1 cellular context compared by ENCODE assay signal in the genomic region with DNA sequence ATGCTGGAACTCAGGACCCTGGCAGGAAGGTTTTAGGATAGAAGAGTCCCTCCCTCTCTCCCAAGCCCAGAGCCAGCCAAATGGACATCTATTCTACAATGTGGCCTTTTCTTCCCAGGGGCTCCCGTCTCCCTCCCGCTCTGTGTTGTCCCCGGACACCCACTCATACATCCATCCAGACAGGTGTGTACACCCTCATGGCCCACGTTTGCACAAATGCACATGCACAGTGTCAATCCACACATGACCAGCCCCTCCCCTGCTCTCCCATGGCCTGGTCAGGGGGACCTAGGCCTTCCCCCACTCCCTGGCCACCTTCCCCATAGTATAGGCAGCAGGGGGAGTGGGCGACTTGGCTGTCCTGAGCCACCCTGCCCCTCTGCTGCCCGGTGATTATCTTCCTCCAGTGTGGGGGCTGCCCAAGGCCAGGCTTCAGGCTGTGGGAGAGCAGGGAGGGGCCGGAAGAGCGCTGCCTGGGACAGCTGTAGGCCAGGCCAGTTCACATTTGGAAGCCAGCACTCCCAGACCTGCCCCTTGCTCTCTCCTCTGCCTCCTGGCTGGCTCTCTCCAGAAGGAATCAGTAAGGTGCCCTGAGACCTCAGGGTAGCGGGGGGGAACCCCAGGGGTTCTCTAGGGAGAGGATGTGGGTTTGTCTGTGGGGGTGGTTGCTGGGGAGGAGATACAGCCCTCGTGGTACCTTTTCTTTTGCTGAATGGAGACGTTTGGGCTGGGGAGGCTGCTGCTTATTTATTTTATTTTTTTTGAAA.
TF ChIP-seq lines count a peak whose summit lies in the region.

No MANE protein-coding gene starts in this region.

TF ChIP-seq in GM12878, 131 proteins besides CTCF, POLR2A, EP300 and RAD21 (continued from another document and continues in another):
- TF ChIP-seq ATF7 (IDR thresholded peaks at IDR 0.05; ENCODE audit: low read depth), result peak; percentile 67
- no peak for TF ChIP-seq ZSCAN29 (IDR thresholded peaks at IDR 0.05)
- TF ChIP-seq RFX5 (IDR thresholded peaks at IDR 0.05; ENCODE audit: low read depth, low read length), result no peak
- TF ChIP-seq NRF1 (conservative IDR thresholded peaks at IDR 0.05; ENCODE audit: low read depth, low read length), result no peak
- no peak for TF ChIP-seq ZNF274 (IDR thresholded peaks at IDR 0.05; ENCODE audit: insufficient read depth, insufficient read length)
- TF ChIP-seq CHD4 (IDR thresholded peaks at IDR 0.05), result no peak
- TF ChIP-seq FOXK2 (IDR thresholded peaks at IDR 0.05), result no peak
- 0 out of 2 replicates have a peak, but pooled peaks have one; percentile 46 for TF ChIP-seq BACH1 (IDR thresholded peaks at IDR 0.05; ENCODE audit: borderline replicate concordance)
- no peak for TF ChIP-seq ESRRA (IDR thresholded peaks at IDR 0.05; ENCODE audit: low read length)
- TF ChIP-seq SMAD5 (IDR thresholded peaks at IDR 0.05; ENCODE audit: low read depth), result no peak
- no peak for TF ChIP-seq RUNX3 (IDR thresholded peaks at IDR 0.05; ENCODE audit: low read length)
- TF ChIP-seq, protein P1, sequence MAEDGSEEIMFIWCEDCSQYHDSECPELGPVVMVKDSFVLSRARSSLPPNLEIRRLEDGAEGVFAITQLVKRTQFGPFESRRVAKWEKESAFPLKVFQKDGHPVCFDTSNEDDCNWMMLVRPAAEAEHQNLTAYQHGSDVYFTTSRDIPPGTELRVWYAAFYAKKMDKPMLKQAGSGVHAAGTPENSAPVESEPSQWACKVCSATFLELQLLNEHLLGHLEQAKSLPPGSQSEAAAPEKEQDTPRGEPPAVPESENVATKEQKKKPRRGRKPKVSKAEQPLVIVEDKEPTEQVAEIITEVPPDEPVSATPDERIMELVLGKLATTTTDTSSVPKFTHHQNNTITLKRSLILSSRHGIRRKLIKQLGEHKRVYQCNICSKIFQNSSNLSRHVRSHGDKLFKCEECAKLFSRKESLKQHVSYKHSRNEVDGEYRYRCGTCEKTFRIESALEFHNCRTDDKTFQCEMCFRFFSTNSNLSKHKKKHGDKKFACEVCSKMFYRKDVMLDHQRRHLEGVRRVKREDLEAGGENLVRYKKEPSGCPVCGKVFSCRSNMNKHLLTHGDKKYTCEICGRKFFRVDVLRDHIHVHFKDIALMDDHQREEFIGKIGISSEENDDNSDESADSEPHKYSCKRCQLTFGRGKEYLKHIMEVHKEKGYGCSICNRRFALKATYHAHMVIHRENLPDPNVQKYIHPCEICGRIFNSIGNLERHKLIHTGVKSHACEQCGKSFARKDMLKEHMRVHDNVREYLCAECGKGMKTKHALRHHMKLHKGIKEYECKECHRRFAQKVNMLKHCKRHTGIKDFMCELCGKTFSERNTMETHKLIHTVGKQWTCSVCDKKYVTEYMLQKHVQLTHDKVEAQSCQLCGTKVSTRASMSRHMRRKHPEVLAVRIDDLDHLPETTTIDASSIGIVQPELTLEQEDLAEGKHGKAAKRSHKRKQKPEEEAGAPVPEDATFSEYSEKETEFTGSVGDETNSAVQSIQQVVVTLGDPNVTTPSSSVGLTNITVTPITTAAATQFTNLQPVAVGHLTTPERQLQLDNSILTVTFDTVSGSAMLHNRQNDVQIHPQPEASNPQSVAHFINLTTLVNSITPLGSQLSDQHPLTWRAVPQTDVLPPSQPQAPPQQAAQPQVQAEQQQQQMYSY (CRISPR knock-in tag; IDR thresholded peaks at IDR 0.05), result no peak
- no peak for TF ChIP-seq YY1 (IDR thresholded peaks at IDR 0.05; ENCODE audit: low read depth, low read length)
- TF ChIP-seq CREB1 (IDR thresholded peaks at IDR 0.05; ENCODE audit: low read depth), result no peak
- no peak for TF ChIP-seq SRF (IDR thresholded peaks at IDR 0.05; ENCODE audit: low read depth in 2 of 2, low read length in 2 of 2)
- TF ChIP-seq RCOR1 (conservative IDR thresholded peaks at IDR 0.05; ENCODE audit: low read depth, low read length), result no peak
- peak; percentile 38 for TF ChIP-seq MYC (IDR thresholded peaks at IDR 0.05; ENCODE audit: insufficient read depth, insufficient read length, insufficient replicate concordance, low read length, severe bottlenecking)
- TF ChIP-seq, protein P2, sequence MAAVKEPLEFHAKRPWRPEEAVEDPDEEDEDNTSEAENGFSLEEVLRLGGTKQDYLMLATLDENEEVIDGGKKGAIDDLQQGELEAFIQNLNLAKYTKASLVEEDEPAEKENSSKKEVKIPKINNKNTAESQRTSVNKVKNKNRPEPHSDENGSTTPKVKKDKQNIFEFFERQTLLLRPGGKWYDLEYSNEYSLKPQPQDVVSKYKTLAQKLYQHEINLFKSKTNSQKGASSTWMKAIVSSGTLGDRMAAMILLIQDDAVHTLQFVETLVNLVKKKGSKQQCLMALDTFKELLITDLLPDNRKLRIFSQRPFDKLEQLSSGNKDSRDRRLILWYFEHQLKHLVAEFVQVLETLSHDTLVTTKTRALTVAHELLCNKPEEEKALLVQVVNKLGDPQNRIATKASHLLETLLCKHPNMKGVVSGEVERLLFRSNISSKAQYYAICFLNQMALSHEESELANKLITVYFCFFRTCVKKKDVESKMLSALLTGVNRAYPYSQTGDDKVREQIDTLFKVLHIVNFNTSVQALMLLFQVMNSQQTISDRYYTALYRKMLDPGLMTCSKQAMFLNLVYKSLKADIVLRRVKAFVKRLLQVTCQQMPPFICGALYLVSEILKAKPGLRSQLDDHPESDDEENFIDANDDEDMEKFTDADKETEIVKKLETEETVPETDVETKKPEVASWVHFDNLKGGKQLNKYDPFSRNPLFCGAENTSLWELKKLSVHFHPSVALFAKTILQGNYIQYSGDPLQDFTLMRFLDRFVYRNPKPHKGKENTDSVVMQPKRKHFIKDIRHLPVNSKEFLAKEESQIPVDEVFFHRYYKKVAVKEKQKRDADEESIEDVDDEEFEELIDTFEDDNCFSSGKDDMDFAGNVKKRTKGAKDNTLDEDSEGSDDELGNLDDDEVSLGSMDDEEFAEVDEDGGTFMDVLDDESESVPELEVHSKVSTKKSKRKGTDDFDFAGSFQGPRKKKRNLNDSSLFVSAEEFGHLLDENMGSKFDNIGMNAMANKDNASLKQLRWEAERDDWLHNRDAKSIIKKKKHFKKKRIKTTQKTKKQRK (IDR thresholded peaks at IDR 0.05; ENCODE audit: low read depth, low read length), result no peak
- 0 out of 2 replicates have a peak, but pooled peaks have one; percentile 8 for TF ChIP-seq TCF3 (IDR thresholded peaks at IDR 0.05; ENCODE audit: borderline replicate concordance, insufficient read depth, low read depth, low read length)
- TF ChIP-seq ZNF207 (IDR thresholded peaks at IDR 0.05; ENCODE audit: borderline replicate concordance), result no peak
- no peak for TF ChIP-seq ASH2L (IDR thresholded peaks at IDR 0.05; ENCODE audit: borderline replicate concordance, low read depth)
- no peak for TF ChIP-seq STAT1 (conservative IDR thresholded peaks at IDR 0.05)
- TF ChIP-seq, protein P3, sequence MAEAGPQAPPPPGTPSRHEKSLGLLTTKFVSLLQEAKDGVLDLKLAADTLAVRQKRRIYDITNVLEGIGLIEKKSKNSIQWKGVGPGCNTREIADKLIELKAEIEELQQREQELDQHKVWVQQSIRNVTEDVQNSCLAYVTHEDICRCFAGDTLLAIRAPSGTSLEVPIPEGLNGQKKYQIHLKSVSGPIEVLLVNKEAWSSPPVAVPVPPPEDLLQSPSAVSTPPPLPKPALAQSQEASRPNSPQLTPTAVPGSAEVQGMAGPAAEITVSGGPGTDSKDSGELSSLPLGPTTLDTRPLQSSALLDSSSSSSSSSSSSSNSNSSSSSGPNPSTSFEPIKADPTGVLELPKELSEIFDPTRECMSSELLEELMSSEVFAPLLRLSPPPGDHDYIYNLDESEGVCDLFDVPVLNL (IDR thresholded peaks at IDR 0.05; ENCODE audit: low read depth, low read length), result no peak
- TF ChIP-seq ETV6 (conservative IDR thresholded peaks at IDR 0.05 in 1 of 2, IDR thresholded peaks at IDR 0.05 in 1 of 2; ENCODE audit: borderline replicate concordance in 1 of 2, low read depth in 1 of 2), result no peak
- TF ChIP-seq TCF12 (IDR thresholded peaks at IDR 0.05; ENCODE audit: low read depth, low read length), result peak; percentile 70; the same call in 1 of the 2 replicates
- TF ChIP-seq RBBP5 (conservative IDR thresholded peaks at IDR 0.05), result no peak
- no peak for TF ChIP-seq HDAC6 (IDR thresholded peaks at IDR 0.05; ENCODE audit: unreplicated experiment)
- TF ChIP-seq, protein P4, sequence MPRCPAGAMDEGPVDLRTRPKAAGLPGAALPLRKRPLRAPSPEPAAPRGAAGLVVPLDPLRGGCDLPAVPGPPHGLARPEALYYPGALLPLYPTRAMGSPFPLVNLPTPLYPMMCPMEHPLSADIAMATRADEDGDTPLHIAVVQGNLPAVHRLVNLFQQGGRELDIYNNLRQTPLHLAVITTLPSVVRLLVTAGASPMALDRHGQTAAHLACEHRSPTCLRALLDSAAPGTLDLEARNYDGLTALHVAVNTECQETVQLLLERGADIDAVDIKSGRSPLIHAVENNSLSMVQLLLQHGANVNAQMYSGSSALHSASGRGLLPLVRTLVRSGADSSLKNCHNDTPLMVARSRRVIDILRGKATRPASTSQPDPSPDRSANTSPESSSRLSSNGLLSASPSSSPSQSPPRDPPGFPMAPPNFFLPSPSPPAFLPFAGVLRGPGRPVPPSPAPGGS (IDR thresholded peaks at IDR 0.05; ENCODE audit: borderline replicate concordance, insufficient read depth, low read depth, low read length, poor library complexity, severe bottlenecking), result peak; percentile 65
- no peak for TF ChIP-seq MEF2A (IDR thresholded peaks at IDR 0.05; ENCODE audit: insufficient read depth, low read depth, low read length)
- TF ChIP-seq WRNIP1 (IDR thresholded peaks at IDR 0.05; ENCODE audit: borderline replicate concordance, low read depth, low read length), result no peak
- TF ChIP-seq SMAD1 (IDR thresholded peaks at IDR 0.05; ENCODE audit: low read depth, partially characterized antibody), result no peak
- TF ChIP-seq, protein P5, sequence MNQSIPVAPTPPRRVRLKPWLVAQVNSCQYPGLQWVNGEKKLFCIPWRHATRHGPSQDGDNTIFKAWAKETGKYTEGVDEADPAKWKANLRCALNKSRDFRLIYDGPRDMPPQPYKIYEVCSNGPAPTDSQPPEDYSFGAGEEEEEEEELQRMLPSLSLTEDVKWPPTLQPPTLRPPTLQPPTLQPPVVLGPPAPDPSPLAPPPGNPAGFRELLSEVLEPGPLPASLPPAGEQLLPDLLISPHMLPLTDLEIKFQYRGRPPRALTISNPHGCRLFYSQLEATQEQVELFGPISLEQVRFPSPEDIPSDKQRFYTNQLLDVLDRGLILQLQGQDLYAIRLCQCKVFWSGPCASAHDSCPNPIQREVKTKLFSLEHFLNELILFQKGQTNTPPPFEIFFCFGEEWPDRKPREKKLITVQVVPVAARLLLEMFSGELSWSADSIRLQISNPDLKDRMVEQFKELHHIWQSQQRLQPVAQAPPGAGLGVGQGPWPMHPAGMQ (IDR thresholded peaks at IDR 0.05; ENCODE audit: borderline replicate concordance), result no peak
- peak; percentile 41; the same call in 1 of the 2 replicates for TF ChIP-seq CHD2 (IDR thresholded peaks at IDR 0.05; ENCODE audit: borderline replicate concordance, low read depth, low read length)
- TF ChIP-seq EGR1 (IDR thresholded peaks at IDR 0.05; ENCODE audit: borderline replicate concordance in 1 of 2, low read depth in 2 of 2, low read length in 2 of 2), result peak in 1 of 2 experiments; percentile 95; a peak in 2 of 3 replicates
- TF ChIP-seq ZNF622 (IDR thresholded peaks at IDR 0.05), result no peak
- no peak for TF ChIP-seq YBX1 (IDR thresholded peaks at IDR 0.05)
- TF ChIP-seq, protein P6, sequence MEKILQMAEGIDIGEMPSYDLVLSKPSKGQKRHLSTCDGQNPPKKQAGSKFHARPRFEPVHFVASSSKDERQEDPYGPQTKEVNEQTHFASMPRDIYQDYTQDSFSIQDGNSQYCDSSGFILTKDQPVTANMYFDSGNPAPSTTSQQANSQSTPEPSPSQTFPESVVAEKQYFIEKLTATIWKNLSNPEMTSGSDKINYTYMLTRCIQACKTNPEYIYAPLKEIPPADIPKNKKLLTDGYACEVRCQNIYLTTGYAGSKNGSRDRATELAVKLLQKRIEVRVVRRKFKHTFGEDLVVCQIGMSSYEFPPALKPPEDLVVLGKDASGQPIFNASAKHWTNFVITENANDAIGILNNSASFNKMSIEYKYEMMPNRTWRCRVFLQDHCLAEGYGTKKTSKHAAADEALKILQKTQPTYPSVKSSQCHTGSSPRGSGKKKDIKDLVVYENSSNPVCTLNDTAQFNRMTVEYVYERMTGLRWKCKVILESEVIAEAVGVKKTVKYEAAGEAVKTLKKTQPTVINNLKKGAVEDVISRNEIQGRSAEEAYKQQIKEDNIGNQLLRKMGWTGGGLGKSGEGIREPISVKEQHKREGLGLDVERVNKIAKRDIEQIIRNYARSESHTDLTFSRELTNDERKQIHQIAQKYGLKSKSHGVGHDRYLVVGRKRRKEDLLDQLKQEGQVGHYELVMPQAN (conservative IDR thresholded peaks at IDR 0.05), result no peak
- TF ChIP-seq, protein P7, sequence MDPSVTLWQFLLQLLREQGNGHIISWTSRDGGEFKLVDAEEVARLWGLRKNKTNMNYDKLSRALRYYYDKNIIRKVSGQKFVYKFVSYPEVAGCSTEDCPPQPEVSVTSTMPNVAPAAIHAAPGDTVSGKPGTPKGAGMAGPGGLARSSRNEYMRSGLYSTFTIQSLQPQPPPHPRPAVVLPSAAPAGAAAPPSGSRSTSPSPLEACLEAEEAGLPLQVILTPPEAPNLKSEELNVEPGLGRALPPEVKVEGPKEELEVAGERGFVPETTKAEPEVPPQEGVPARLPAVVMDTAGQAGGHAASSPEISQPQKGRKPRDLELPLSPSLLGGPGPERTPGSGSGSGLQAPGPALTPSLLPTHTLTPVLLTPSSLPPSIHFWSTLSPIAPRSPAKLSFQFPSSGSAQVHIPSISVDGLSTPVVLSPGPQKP (IDR thresholded peaks at IDR 0.05; ENCODE audit: low read depth, low read length), result no peak
- no peak for TF ChIP-seq NR2C1 (IDR thresholded peaks at IDR 0.05)
- TF ChIP-seq, protein P8, sequence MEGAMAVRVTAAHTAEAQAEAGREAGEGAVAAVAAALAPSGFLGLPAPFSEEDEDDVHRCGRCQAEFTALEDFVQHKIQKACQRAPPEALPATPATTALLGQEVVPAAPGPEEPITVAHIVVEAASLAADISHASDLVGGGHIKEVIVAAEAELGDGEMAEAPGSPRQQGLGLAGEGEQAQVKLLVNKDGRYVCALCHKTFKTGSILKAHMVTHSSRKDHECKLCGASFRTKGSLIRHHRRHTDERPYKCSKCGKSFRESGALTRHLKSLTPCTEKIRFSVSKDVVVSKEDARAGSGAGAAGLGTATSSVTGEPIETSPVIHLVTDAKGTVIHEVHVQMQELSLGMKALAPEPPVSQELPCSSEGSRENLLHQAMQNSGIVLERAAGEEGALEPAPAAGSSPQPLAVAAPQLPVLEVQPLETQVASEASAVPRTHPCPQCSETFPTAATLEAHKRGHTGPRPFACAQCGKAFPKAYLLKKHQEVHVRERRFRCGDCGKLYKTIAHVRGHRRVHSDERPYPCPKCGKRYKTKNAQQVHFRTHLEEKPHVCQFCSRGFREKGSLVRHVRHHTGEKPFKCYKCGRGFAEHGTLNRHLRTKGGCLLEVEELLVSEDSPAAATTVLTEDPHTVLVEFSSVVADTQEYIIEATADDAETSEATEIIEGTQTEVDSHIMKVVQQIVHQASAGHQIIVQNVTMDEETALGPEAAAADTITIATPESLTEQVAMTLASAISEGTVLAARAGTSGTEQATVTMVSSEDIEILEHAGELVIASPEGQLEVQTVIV (IDR thresholded peaks at IDR 0.05; ENCODE audit: borderline replicate concordance, partially characterized antibody), result no peak
- TF ChIP-seq CEBPB (IDR thresholded peaks at IDR 0.05; ENCODE audit: borderline replicate concordance in 1 of 2, low read depth in 2 of 2, low read length in 2 of 2), result no peak
- no peak for TF ChIP-seq RB1 (IDR thresholded peaks at IDR 0.05; ENCODE audit: borderline replicate concordance)
- TF ChIP-seq POLR2AphosphoS5 (IDR thresholded peaks at IDR 0.05; ENCODE audit: low read length), result no peak
